Comparison of ENCODE assay signal across 1 cellular context in genomic region chr7:148664319-148664718, GRCh38.
TF ChIP-seq lines count a peak whose summit lies in the region.

No MANE protein-coding gene starts in this region.

TF ChIP-seq in SK-N-SH treated with all-trans-retinoic acid at 6 μM for 48 hours, 23 proteins besides CTCF, POLR2A, EP300 and RAD21 (continued from another document):
- TF ChIP-seq PATZ1 (CRISPR knock-in tag; IDR thresholded peaks at IDR 0.05; ENCODE audit: borderline replicate concordance) (no peak), OSR1 (CRISPR knock-in tag; IDR thresholded peaks at IDR 0.05) (no peak), ZFP3 (CRISPR knock-in tag; IDR thresholded peaks at IDR 0.05) (no peak), CSRNP3 (CRISPR knock-in tag; IDR thresholded peaks at IDR 0.05) (no peak), TOX (CRISPR knock-in tag; IDR thresholded peaks at IDR 0.05; ENCODE audit: borderline replicate concordance) (no peak), TSHZ2 (CRISPR knock-in tag; IDR thresholded peaks at IDR 0.05) (no peak), ISL1 (CRISPR knock-in tag; IDR thresholded peaks at IDR 0.05) (no peak)
TF ChIP-seq in SK-N-SH treated with all-trans-retinoic acid at 6 μM for 48 hours: peak in this region for 0.
